Comparison of ENCODE assay signal across 20 cellular contexts in genomic region chr22:44166877-44167276, GRCh38. TPM values are rescaled to one million over a fixed set of nuclear protein-coding genes. Genes with fewer than 3 reads are reported as not detected.
DNase-seq lines count a peak whose midpoint lies in the region; ATAC-seq and TF ChIP-seq lines count a peak whose summit lies in the region.
"Had no signal": no experiment of that assay in that cellular context is flagged by ENCODE, and none has a peak within 500 bp of the region (broad histone marks: within the 10 kb centered on the region; RNA-seq: fewer than 3 reads in every experiment).

No MANE protein-coding gene starts in this region.

- in situ Hi-C loops in IMR-90 (cut with MboI; ENCODE audit: low sequenced_read_pairs) (no loop called here), G401 (cut with HindIII; ENCODE audit: low sequenced_read_pairs) (no loop called here)

- dilution Hi-C loops in IMR-90 (cut with HindIII; ENCODE audit: low sequenced_read_pairs, unreplicated experiment) = no loop called here

- intact Hi-C loops in A673 (cut with micrococcal nuclease; ENCODE audit: unreplicated experiment) (no loop called here), IMR-90 (cut with micrococcal nuclease) (no loop called here)

- H2AK5ac ChIP-seq in IMR-90 (ENCODE audit: low read depth, low read length) = no peak overlapping the region
- H2AK5ac ChIP-seq in mesendoderm (ENCODE audit: low read length) = no peak overlapping the region

- no peaks in the 10 kb centered on the region for H4K20me1 ChIP-seq in IMR-90 (ENCODE audit: insufficient read depth, low read length)

- whole genome bisulfite sequencing in IMR-90 (ENCODE audit: extremely low coverage in 2 of 2, insufficient read length in 1 of 2), 2 experiments = 100% methylated on average over 6 of the region's 12 CpGs; no CpG with 5 or more reads in 1 of the 2 experiments
- WGBS in mesendoderm (ENCODE audit: extremely low coverage, insufficient coverage, low lambda C conversion rate) = no CpG with 5 or more reads among the region's 12 CpGs

- POLR2A ChIA-PET in A673 (lab: Charles Lee; ENCODE audit: low non-redundant PET) = no interaction called here
- POLR2A ChIA-PET in IMR-90 (lab: Charles Lee; ENCODE audit: unreplicated experiment) = no interaction called here

- H3K4me1 ChIP-seq in A673 (ENCODE audit: insufficient read depth, low read length, poor library complexity, severe bottlenecking) (peaks cover 7% of the 10 kb centered on the region), IMR-90 (ENCODE audit: control insufficient read depth, insufficient read depth, low read length) (no peaks in the 10 kb centered on the region), mesendoderm (ENCODE audit: control insufficient read depth, low read depth, low read length) (no peaks in the 10 kb centered on the region)
- H3K4me1 ChIP-seq: Caco-2 had no signal

- H3K27ac ChIP-seq in A673 (ENCODE audit: low read depth, low read length, poor library complexity, severe bottlenecking) = peak overlapping the region; percentile 4
- no peak overlapping the region for H3K27ac ChIP-seq in IMR-90 (ENCODE audit: insufficient read depth, low read length)
- no peak overlapping the region for H3K27ac ChIP-seq in mesendoderm (ENCODE audit: low read depth, low read length)
- H3K27ac ChIP-seq: C4-2B, HL-60 had no signal

- no TSS peak for BruUV-seq in A673 (replicated peaks; lab: Mats Ljungman, UMichigan)
- no TSS peak for BruUV-seq in IMR-90 (replicated peaks; lab: Mats Ljungman, UMichigan)

- H3K23ac ChIP-seq in IMR-90 (ENCODE audit: low read depth, low read length) (no peak overlapping the region), mesendoderm (ENCODE audit: low read length) (no peak overlapping the region)

- H3K18ac ChIP-seq in IMR-90 (ENCODE audit: low read depth, low read length) = no peak overlapping the region
- H3K18ac ChIP-seq in mesendoderm (ENCODE audit: low read length) = no peak overlapping the region

- H4K8ac ChIP-seq in IMR-90 (ENCODE audit: low read depth in 2 of 2, low read length in 2 of 2) (no peak overlapping the region), mesendoderm (ENCODE audit: low read depth, low read length) (no peak overlapping the region)

- no peaks in the 10 kb centered on the region for H3K79me2 ChIP-seq in mesendoderm (ENCODE audit: control insufficient read depth, insufficient read depth, low read length)

- no peak overlapping the region for H2BK5ac ChIP-seq in IMR-90 (ENCODE audit: low read depth, low read length, poor library complexity, severe bottlenecking)
- no peak overlapping the region for H2BK5ac ChIP-seq in mesendoderm (ENCODE audit: low read length)

- no peak overlapping the region for H4K91ac ChIP-seq in IMR-90 (ENCODE audit: insufficient read depth, low read depth, low read length)

- no peaks in the 10 kb centered on the region for H3K27me3 ChIP-seq in A673 (replicated peaks; ENCODE audit: insufficient read depth, low read depth, low read length, poor library complexity)
- no peaks in the 10 kb centered on the region for H3K27me3 ChIP-seq in H7 (ENCODE audit: control insufficient read depth, insufficient read depth, low read length)
- H3K27me3 ChIP-seq in IMR-90 (ENCODE audit: control insufficient read depth, insufficient read depth, low read length) = no peaks in the 10 kb centered on the region
- no peaks in the 10 kb centered on the region for H3K27me3 ChIP-seq in mesendoderm (ENCODE audit: insufficient read depth, low read length, poor library complexity)

- H3K4me3 ChIP-seq in A673 (ENCODE audit: low read depth, low read length, poor library complexity, severe bottlenecking) (no peak overlapping the region), H7 (ENCODE audit: insufficient read depth, low read depth, low read length) (no peak overlapping the region), IMR-90 (ENCODE audit: insufficient read depth, low read depth, low read length) (no peak overlapping the region), mesendoderm (ENCODE audit: low read length) (no peak overlapping the region)

- peaks cover 1% of the 10 kb centered on the region; the same call in 1 of the 2 replicates for H3K9me1 ChIP-seq in IMR-90 (ENCODE audit: insufficient read depth, low read length)

- TF ChIP-seq POLR2A in IMR-90 (IDR thresholded peaks at IDR 0.05; ENCODE audit: low read depth, low read length) = no peak

- no peak for TF ChIP-seq RAD21 in IMR-90 (IDR thresholded peaks at IDR 0.05; ENCODE audit: low read length)

- DNase-seq in A673 (ENCODE audit: low spot score) = no peak
- DNase-seq in H7 = peak; percentile 70
- DNase-seq in IMR-90 = no peak
- no peak for DNase-seq in mesendoderm
- no peak for DNase-seq in HT-29 (ENCODE audit: low spot score)
- no peak for DNase-seq in G401 (ENCODE audit: low spot score)
- no peak for DNase-seq in stimulated activated CD4-positive, alpha-beta T cell treated with anti-CD3 and anti-CD28 coated beads, Interleukin-4, amount 100 ng/mL, for 4 hours
- DNase-seq: AML-193; Caco-2; CD4-positive, alpha-beta T cell; GDM1; GOT3; HCEC 1CT; HFFc6; KG1 had no signal

- H2BK15ac ChIP-seq in IMR-90 (ENCODE audit: low read depth, low read length) (no peak overlapping the region), mesendoderm (replicated peaks; ENCODE audit: low read depth) (no peak overlapping the region)

- no peak overlapping the region for H3K56ac ChIP-seq in IMR-90 (ENCODE audit: extremely low read depth, insufficient read depth, low read length)
- peak overlapping the region; percentile 49 for H3K56ac ChIP-seq in mesendoderm (ENCODE audit: low read length)

- no peak overlapping the region for H3K4me2 ChIP-seq in IMR-90 (ENCODE audit: low read depth, low read length)
- no peak overlapping the region for H3K4me2 ChIP-seq in mesendoderm (ENCODE audit: low read length)

- H3K36me3 ChIP-seq in A673 (ENCODE audit: insufficient read depth, low read length, poor library complexity, severe bottlenecking) = no peaks in the 10 kb centered on the region
- no peaks in the 10 kb centered on the region for H3K36me3 ChIP-seq in H7 (replicated peaks; ENCODE audit: control insufficient read depth, insufficient read depth, low read length)
- peaks cover 3% of the 10 kb centered on the region; the same call in 1 of the 2 replicates for H3K36me3 ChIP-seq in IMR-90 (ENCODE audit: control insufficient read depth, insufficient read depth, low read length)
- no peaks in the 10 kb centered on the region for H3K36me3 ChIP-seq in mesendoderm (ENCODE audit: control insufficient read depth, insufficient read depth, low read length)

- no peak overlapping the region for H3K14ac ChIP-seq in IMR-90 (replicated peaks; ENCODE audit: low read depth, low read length)

- H4K5ac ChIP-seq in IMR-90 (ENCODE audit: low read depth, low read length) (no peak overlapping the region), mesendoderm (ENCODE audit: low read length) (no peak overlapping the region)

- H2AK9ac ChIP-seq in IMR-90 (replicated peaks; ENCODE audit: low read depth, low read length, poor library complexity) = peak overlapping the region; percentile 28

- CTCF ChIA-PET in A673 (lab: Charles Lee) (no interaction called here), IMR-90 (lab: Yijun Ruan, JAX) (no interaction called here)

- H3K4ac ChIP-seq in IMR-90 (ENCODE audit: low read depth, low read length) (no peak overlapping the region), mesendoderm (ENCODE audit: low read depth, low read length) (no peak overlapping the region)

- H2AFZ ChIP-seq in IMR-90 (replicated peaks; ENCODE audit: low read length, poor library complexity) = no peak overlapping the region

- H3K9me3 ChIP-seq in A673 (ENCODE audit: low read depth, low read length, poor library complexity, severe bottlenecking) = no peaks in the 10 kb centered on the region
- no peaks in the 10 kb centered on the region for H3K9me3 ChIP-seq in IMR-90 (ENCODE audit: control insufficient read depth, insufficient read depth, low read length)
- H3K9me3 ChIP-seq: Caco-2 had no signal

- H3K9ac ChIP-seq in IMR-90 (ENCODE audit: low read depth, low read length) = no peak overlapping the region
- H3K9ac ChIP-seq in mesendoderm (ENCODE audit: low read length) = no peak overlapping the region

- no peaks in the 10 kb centered on the region for H3K79me1 ChIP-seq in IMR-90 (ENCODE audit: low read depth in 1 of 2, low read length in 2 of 2)
- H3K79me1 ChIP-seq in mesendoderm (ENCODE audit: low read length) = no peaks in the 10 kb centered on the region

- H2BK120ac ChIP-seq in IMR-90 (ENCODE audit: low read depth, low read length) = no peak overlapping the region
- no peak overlapping the region for H2BK120ac ChIP-seq in mesendoderm (ENCODE audit: low read depth, low read length)

- no peak overlapping the region for H2BK20ac ChIP-seq in IMR-90 (ENCODE audit: low read depth, low read length)

- TF ChIP-seq CTCF in A673 (conservative IDR thresholded peaks at IDR 0.05; ENCODE audit: low read depth, low read length) = no peak
- no peak for TF ChIP-seq CTCF in IMR-90 (conservative IDR thresholded peaks at IDR 0.05; ENCODE audit: low read depth, low read length)

- ATAC-seq in IMR-90 (ENCODE audit: low read depth) = no peak
- ATAC-seq: HepG2 had no signal

TF ChIP-seq in IMR-90, 13 proteins besides CTCF, POLR2A, EP300 and RAD21:
- TF ChIP-seq ELK1 (IDR thresholded peaks at IDR 0.05; ENCODE audit: borderline replicate concordance, low read depth, low read length) = no peak

RNA-seq across cellular contexts. Expression of gene PARVG, which starts 13.8 kb away (rescaled TPM):
- 13.9 and 14.7 TPM in 2 replicates for total RNA-seq in A673 (2021)
- 0.21 TPM in 1 of 2 replicates, not detected in the other for total RNA-seq in H7 (2014; rRNA removed; shearing (Covaris generic))
- total RNA-seq in IMR-90 (2012; rRNA removed) = not detected in 2 replicates
- polyA plus RNA-seq in IMR-90 (2012; rRNA removed) = not detected in 2 replicates
- not detected in 2 replicates for polyA plus RNA-seq in IMR-90 (2012; cell fraction: cytosol; rRNA removed)
- polyA plus RNA-seq in IMR-90 (2012; cell fraction: nucleus; rRNA removed; ENCODE audit: low replicate concordance) = 0.06 and 0.11 TPM in 2 replicates
- polyA plus RNA-seq in mesendoderm (2013, experiment 1 of 2) = 0.60 TPM
- polyA plus RNA-seq in mesendoderm (2013, experiment 2 of 2) = 0.67 TPM
- not detected in 2 replicates for total RNA-seq in HT-29 (2014; rRNA removed; shearing (Covaris generic))
- not detected in 2 replicates for total RNA-seq in G401 (2014; rRNA removed; shearing (Covaris generic))
- total RNA-seq: A172, Caco-2, HepG2, HFFc6 had no signal
- polyA plus RNA-seq: BJ, HepG2 had no signal

Comparison
In these comparisons a context has a peak if more than half of its experiments do, and no peak if none do; other contexts are left out.
1. RNA of gene PARVG, which starts 13.8 kb away (total RNA-seq): 13.9 to 14.7 TPM in A673; 0.21 TPM in H7, not detected in IMR-90, not detected in HT-29 and not detected in G401; every median in the first group is over 10 times any median in the second.